ENCODE assay signal across 8 cellular contexts in genomic region chr1:154943649-154944421, GRCh38. TPM values are rescaled to one million over a fixed set of nuclear protein-coding genes. Genes with fewer than 3 reads are reported as not detected.
A peak's percentile ranks its signal among the peaks of the same experiment; 100 is the strongest.
DNase-seq lines count a peak whose midpoint lies in the region; ATAC-seq and TF ChIP-seq lines count a peak whose summit lies in the region.

No MANE protein-coding gene starts in this region.

- H3K36me3 ChIP-seq in colonic mucosa: no peaks in the 10 kb centered on the region

- H3K36me3 Mint-ChIP-seq in T-helper 17 cell (ENCODE audit: low read depth) (peaks cover 7% of the 10 kb centered on the region), mesothelial cell of epicardium (peaks cover 8% of the 10 kb centered on the region)

- H3K4me3 Mint-ChIP-seq in T-helper 17 cell (peak overlapping the region; percentile 99), mesothelial cell of epicardium (no peak overlapping the region)

- peaks cover 7% of the 10 kb centered on the region for H3K4me1 ChIP-seq in colonic mucosa

- DNase-seq in DMS79 treated with DMSO at 0.1 percent for 48 hours (lab: John Stamatoyannopoulos, UW) (peak; percentile 24), DMS79 (lab: John Stamatoyannopoulos, UW) (no peak), Kasumi-1 (lab: John Stamatoyannopoulos, UW) (peak; percentile 72 to 77), T-helper 17 cell (no peak), colonic mucosa (peak; percentile 62), mesothelial cell of epicardium (ENCODE audit: low spot score in 2 of 2, unreplicated experiment in 2 of 2) (peak in 1 of 2 experiments; percentile 59)

- H3K27ac ChIP-seq in colonic mucosa: no peak overlapping the region

- H3K9me3 ChIP-seq in T-helper 17 cell (ENCODE audit: control insufficient read depth, low read length, poor library complexity, severe bottlenecking): no peaks in the 10 kb centered on the region
- no peaks in the 10 kb centered on the region for H3K9me3 ChIP-seq in colonic mucosa

- intact Hi-C loops in colonic mucosa (cut with DNase I): no loop called here

- H3K4me3 ChIP-seq in colonic mucosa: no peak overlapping the region

- peaks cover 68% of the 10 kb centered on the region for H3K4me1 Mint-ChIP-seq in T-helper 17 cell
- H3K4me1 Mint-ChIP-seq in mesothelial cell of epicardium: peaks cover 21% of the 10 kb centered on the region

- H3K27me3 ChIP-seq in colonic mucosa: no peaks in the 10 kb centered on the region

- TF ChIP-seq CTCF in colonic mucosa (IDR thresholded peaks at IDR 0.05) (peak; percentile 70), mesothelial cell of epicardium (IDR thresholded peaks at IDR 0.05; ENCODE audit: unreplicated experiment) (peak; percentile 29)

- H3K27ac Mint-ChIP-seq in T-helper 17 cell: peak overlapping the region; percentile 100
- H3K27ac Mint-ChIP-seq in mesothelial cell of epicardium: peak overlapping the region; percentile 27

- H3K9me3 Mint-ChIP-seq in mesothelial cell of epicardium: no peaks in the 10 kb centered on the region

- H3K27me3 Mint-ChIP-seq in T-helper 17 cell: no peaks in the 10 kb centered on the region
- no peaks in the 10 kb centered on the region for H3K27me3 Mint-ChIP-seq in mesothelial cell of epicardium (ENCODE audit: low read depth)

- ATAC-seq in T-helper 17 cell (peak; percentile 22), HG02981 (IDR thresholded peaks at IDR 0.05; ENCODE audit: unreplicated experiment) (no peak), HG02571 (IDR thresholded peaks at IDR 0.05; ENCODE audit: unreplicated experiment) (no peak)

- peak overlapping the region in 1 of 2 donors; percentile 16 for H3K9ac ChIP-seq in colonic mucosa (ENCODE audit: low read depth in 2 of 2, low read length in 2 of 2)

RNA-seq across cellular contexts. Expression of gene PMVK, which starts 7.3 kb away (rescaled TPM):
- total RNA-seq in T-helper 17 cell (10 to 100 TPM; 19.0 to 19.9 TPM), colonic mucosa (10 to 100 TPM; 32.0 to 46.5 TPM), mesothelial cell of epicardium (19.7 to 21.2 TPM (median 20.5 TPM) in 3 replicates)

RNA-seq across cellular contexts. Expression of gene PBXIP1, which starts 12.1 kb away (rescaled TPM):
- total RNA-seq in T-helper 17 cell: 100 to 1,000 TPM; 634 to 767 TPM
- 10 to 100 TPM; 22.0 to 51.4 TPM for total RNA-seq in colonic mucosa
- total RNA-seq in mesothelial cell of epicardium: 53.8 to 56.2 TPM (median 56.2 TPM) in 3 replicates

RNA-seq across cellular contexts. Expression of gene PYGO2, which starts 17.7 kb away (rescaled TPM):
- total RNA-seq in T-helper 17 cell (10 to 100 TPM; 34.7 to 45.1 TPM), colonic mucosa (10 to 100 TPM; 25.8 to 33.8 TPM), mesothelial cell of epicardium (43.8 to 47.3 TPM (median 44.6 TPM) in 3 replicates)

RNA-seq across cellular contexts. Expression of gene SHC1, which starts 26.7 kb away (rescaled TPM):
- total RNA-seq in T-helper 17 cell (100 to 1,000 TPM in 1 of 2 donors, 10 to 100 TPM in 1; 99.5 to 105 TPM), colonic mucosa (100 to 1,000 TPM in 1 of 2 donors, 10 to 100 TPM in 1; 98.3 to 104 TPM), mesothelial cell of epicardium (115 to 132 TPM (median 117 TPM) in 3 replicates)

RNA-seq across cellular contexts. Expression of gene CKS1B, which starts 30.6 kb away (rescaled TPM):
- total RNA-seq in T-helper 17 cell (1 to 10 TPM; 9.3 to 9.4 TPM), colonic mucosa (10 to 100 TPM; 49.5 to 76.5 TPM), mesothelial cell of epicardium (64.0 to 70.9 TPM (median 68.2 TPM) in 3 replicates)

Comparison
In these comparisons a context has a peak if more than half of its experiments do, and no peak if none do; other contexts are left out.
1. DNase-seq: peak in DMS79 treated with DMSO at 0.1 percent for 48 hours (single experiment), Kasumi-1 (2 of 2) and colonic mucosa (single experiment); none in DMS79 (single experiment) and T-helper 17 cell (0 of 3).
2. RNA of gene PBXIP1, which starts 12.1 kb away (total RNA-seq): 634 to 767 TPM in T-helper 17 cell; 53.8 to 56.2 TPM in mesothelial cell of epicardium and 22.0 to 51.4 TPM in colonic mucosa; every median in the first group is over 10 times any median in the second.